In the genomic region with DNA sequence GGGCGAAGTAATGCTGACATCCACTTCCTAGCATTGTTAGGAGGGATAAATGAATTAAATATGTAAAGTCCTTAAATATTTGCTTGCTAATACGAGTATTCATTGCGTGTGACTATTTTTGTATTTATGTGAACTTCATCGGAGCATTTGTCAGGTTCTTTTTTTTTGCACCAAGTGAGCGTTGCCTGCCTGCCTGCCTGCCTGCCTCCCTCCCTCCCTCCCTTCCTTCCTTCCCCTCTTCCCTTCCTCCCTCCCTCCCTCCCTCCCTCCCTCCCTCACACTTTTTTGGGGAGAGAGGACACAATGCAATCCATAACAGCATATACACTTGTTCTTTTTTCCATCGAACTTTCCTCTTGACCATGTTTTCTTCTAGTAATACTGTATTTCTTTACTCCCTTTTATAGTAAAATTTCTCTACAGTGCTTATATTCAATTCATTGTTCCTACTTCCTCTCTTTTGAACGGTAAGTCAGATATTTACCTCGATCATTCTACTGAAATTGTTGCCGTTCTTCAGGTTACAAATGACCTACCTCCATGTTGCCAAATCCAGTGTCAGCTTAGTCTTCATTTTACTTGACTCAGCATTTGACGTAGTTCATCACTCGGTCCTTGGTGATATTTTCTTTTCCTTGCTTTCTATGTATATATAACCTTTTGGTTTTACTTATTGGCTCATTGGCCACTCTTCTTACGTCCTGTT, we compare ENCODE assay signal across 8 cellular contexts. TPM values are rescaled to one million over a fixed set of nuclear protein-coding genes. Genes with fewer than 3 reads are reported as not detected.
DNase-seq lines count a peak whose midpoint lies in the region; ATAC-seq and TF ChIP-seq lines count a peak whose summit lies in the region.

No MANE protein-coding gene starts in this region.

- DNase-seq in stimulated activated naive CD8-positive, alpha-beta T cell treated with anti-CD3 and anti-CD28 coated beads, Interleukin-15, Interleukin-2, amounts not matched to agents 100 U/mL and 50 U/mL, for 24 hours, result no peak
- peak; percentile 22 for DNase-seq in NCI-H2227 (lab: John Stamatoyannopoulos, UW; ENCODE audit: unreplicated experiment)
- DNase-seq in MCF 10A (ENCODE audit: unreplicated experiment), result peak; percentile 34
- peak; percentile 47 for DNase-seq in inferior parietal cortex (ENCODE audit: extremely low spot score)
- no peak for DNase-seq in stimulated activated effector memory CD8-positive, alpha-beta T cell treated with anti-CD3 and anti-CD28 coated beads, Interleukin-12 subunit alpha, Interleukin-12 subunit beta, amount 100 ng/mL, for 72 hours (ENCODE audit: low spot score in 2 of 2)
- DNase-seq in stimulated activated CD4-positive, alpha-beta T cell treated with anti-CD3 and anti-CD28 coated beads, Interleukin-2, amount 100 ng/mL, for 48 hours, result no peak

- no peaks in the 10 kb centered on the region for H3K9me3 Mint-ChIP-seq in stimulated activated naive CD8-positive, alpha-beta T cell treated with anti-CD3 and anti-CD28 coated beads, Interleukin-15, Interleukin-2, amounts not matched to agents 100 ng/mL and 50 ng/mL, for 24 hours
- H3K9me3 Mint-ChIP-seq in MCF 10A (ENCODE audit: unreplicated experiment), result no peaks in the 10 kb centered on the region
- no peaks in the 10 kb centered on the region for H3K9me3 Mint-ChIP-seq in stimulated activated effector memory CD8-positive, alpha-beta T cell treated with anti-CD3 and anti-CD28 coated beads, Interleukin-12 subunit alpha, Interleukin-12 subunit beta, amount 100 ng/mL, for 72 hours

- intact Hi-C loops in MCF 10A (cut with micrococcal nuclease), result loop anchor here (2.0 to 10.0 kb wide), 2 partner anchors 68 to 192 kb away; no protein-coding TSS in a partner anchor

- peaks cover 14% of the 10 kb centered on the region for H3K4me1 Mint-ChIP-seq in stimulated activated naive CD8-positive, alpha-beta T cell treated with anti-CD3 and anti-CD28 coated beads, Interleukin-15, Interleukin-2, amounts not matched to agents 100 ng/mL and 50 ng/mL, for 24 hours (ENCODE audit: low read depth)
- no peaks in the 10 kb centered on the region for H3K4me1 Mint-ChIP-seq in MCF 10A (ENCODE audit: insufficient read depth, unreplicated experiment)
- peaks cover 8% of the 10 kb centered on the region for H3K4me1 Mint-ChIP-seq in stimulated activated effector memory CD8-positive, alpha-beta T cell treated with anti-CD3 and anti-CD28 coated beads, Interleukin-12 subunit alpha, Interleukin-12 subunit beta, amount 100 ng/mL, for 72 hours

- peak overlapping the region; percentile 88 for H3K4me3 Mint-ChIP-seq in stimulated activated naive CD8-positive, alpha-beta T cell treated with anti-CD3 and anti-CD28 coated beads, Interleukin-15, Interleukin-2, amounts not matched to agents 100 ng/mL and 50 ng/mL, for 24 hours
- peak overlapping the region; percentile 90 for H3K4me3 Mint-ChIP-seq in MCF 10A (ENCODE audit: unreplicated experiment)
- peak overlapping the region; percentile 75 for H3K4me3 Mint-ChIP-seq in stimulated activated effector memory CD8-positive, alpha-beta T cell treated with anti-CD3 and anti-CD28 coated beads, Interleukin-12 subunit alpha, Interleukin-12 subunit beta, amount 100 ng/mL, for 72 hours

- no peak for ATAC-seq in stimulated activated naive CD8-positive, alpha-beta T cell treated with anti-CD3 and anti-CD28 coated beads, Interleukin-15, Interleukin-2, amounts not matched to agents 100 U/mL and 50 U/mL, for 24 hours
- no peak for ATAC-seq in stimulated activated effector memory CD8-positive, alpha-beta T cell treated with anti-CD3 and anti-CD28 coated beads, Interleukin-12 subunit alpha, Interleukin-12 subunit beta, amount 100 ng/mL, for 72 hours
- no peak for ATAC-seq in HG03432 (IDR thresholded peaks at IDR 0.05; ENCODE audit: unreplicated experiment)

- no TSS peak for BruUV-seq in MCF 10A (replicated peaks; lab: Mats Ljungman, UMichigan)

- no peak for TF ChIP-seq CTCF in MCF 10A (IDR thresholded peaks at IDR 0.05; ENCODE audit: unreplicated experiment)

- H3K36me3 Mint-ChIP-seq in stimulated activated naive CD8-positive, alpha-beta T cell treated with anti-CD3 and anti-CD28 coated beads, Interleukin-15, Interleukin-2, amounts not matched to agents 100 ng/mL and 50 ng/mL, for 24 hours (ENCODE audit: low read depth), result peaks cover 6% of the 10 kb centered on the region
- no peaks in the 10 kb centered on the region for H3K36me3 Mint-ChIP-seq in MCF 10A (ENCODE audit: insufficient read depth, unreplicated experiment)
- peaks cover 11% of the 10 kb centered on the region for H3K36me3 Mint-ChIP-seq in stimulated activated effector memory CD8-positive, alpha-beta T cell treated with anti-CD3 and anti-CD28 coated beads, Interleukin-12 subunit alpha, Interleukin-12 subunit beta, amount 100 ng/mL, for 72 hours

- no peaks in the 10 kb centered on the region for H3K27me3 Mint-ChIP-seq in stimulated activated naive CD8-positive, alpha-beta T cell treated with anti-CD3 and anti-CD28 coated beads, Interleukin-15, Interleukin-2, amounts not matched to agents 100 ng/mL and 50 ng/mL, for 24 hours
- no peaks in the 10 kb centered on the region for H3K27me3 Mint-ChIP-seq in MCF 10A (ENCODE audit: insufficient read depth, unreplicated experiment)

- peak overlapping the region; percentile 94 for H3K27ac Mint-ChIP-seq in stimulated activated naive CD8-positive, alpha-beta T cell treated with anti-CD3 and anti-CD28 coated beads, Interleukin-15, Interleukin-2, amounts not matched to agents 100 ng/mL and 50 ng/mL, for 24 hours
- peak overlapping the region; percentile 93 for H3K27ac Mint-ChIP-seq in MCF 10A (ENCODE audit: low read depth, unreplicated experiment)
- peak overlapping the region; percentile 93 for H3K27ac Mint-ChIP-seq in stimulated activated effector memory CD8-positive, alpha-beta T cell treated with anti-CD3 and anti-CD28 coated beads, Interleukin-12 subunit alpha, Interleukin-12 subunit beta, amount 100 ng/mL, for 72 hours

- CTCF ChIA-PET in MCF 10A (lab: Yijun Ruan, JAX), result interaction anchor here (0.6 kb wide), 1 partner anchor 14 kb away, joined by 3 read pairs; no protein-coding TSS in a partner anchor

- POLR2A ChIA-PET in MCF 10A (lab: Yijun Ruan, JAX), result no interaction called here

RNA-seq across cellular contexts. Expression of a gene that starts 0.9 kb away (rescaled TPM):
- total RNA-seq in MCF 10A (2022), result 6.3 and 9.2 TPM in 2 replicates

Comparison
In these comparisons a context has a peak if more than half of its experiments do, and no peak if none do; other contexts are left out.
1. DNase-seq: peak in NCI-H2227 (single experiment), MCF 10A (single experiment) and inferior parietal cortex (single experiment); none in stimulated activated naive CD8-positive, alpha-beta T cell treated with anti-CD3 and anti-CD28 coated beads, Interleukin-15, Interleukin-2, amounts not matched to agents 100 U/mL and 50 U/mL, for 24 hours (single experiment), stimulated activated effector memory CD8-positive, alpha-beta T cell treated with anti-CD3 and anti-CD28 coated beads, Interleukin-12 subunit alpha, Interleukin-12 subunit beta, amount 100 ng/mL, for 72 hours (0 of 2) and stimulated activated CD4-positive, alpha-beta T cell treated with anti-CD3 and anti-CD28 coated beads, Interleukin-2, amount 100 ng/mL, for 48 hours (0 of 2).
2. Peak in every context shown above with its lines, with median percentiles within 50 percentile points of each other: H3K27ac Mint-ChIP-seq and H3K4me3 Mint-ChIP-seq.